15 cellular contexts compared by ENCODE assay signal in genomic region chr5:127555826-127556225, GRCh38.
"Had no signal": no experiment of that assay in that cellular context is flagged by ENCODE, and none has a peak within 500 bp of the region (broad histone marks: within the 10 kb centered on the region; RNA-seq: fewer than 3 reads in every experiment).

No MANE protein-coding gene starts in this region.

- DNase-seq: activated CD4-positive, alpha-beta memory T cell treated with anti-CD3 and anti-CD28 coated beads for 36 hours; activated naive CD4-positive, alpha-beta T cell treated with anti-CD3 and anti-CD28 coated beads, Interleukin-2, amount 50 U/mL, for 16 hours; activated T-cell treated with anti-CD3 and anti-CD28 coated beads, Interleukin-2, amount 50 U/mL, for 24 hours; effector CD8-positive, alpha-beta T cell; heart left ventricle; left cardiac atrium; naive thymus-derived CD4-positive, alpha-beta T cell; stimulated activated CD4-positive, alpha-beta T cell treated with anti-CD3 and anti-CD28 coated beads, Interleukin-2, amount 100 ng/mL, for 48 hours; T-helper 1 cell; tibial artery; WERI-Rb-1 had no signal

- H3K27me3 ChIP-seq: heart left ventricle, tibial artery, vagina had no signal

- H3K9me3 Mint-ChIP-seq: activated CD4-positive, alpha-beta memory T cell treated with anti-CD3 and anti-CD28 coated beads for 36 hours; activated T-cell treated with anti-CD3 and anti-CD28 coated beads, Interleukin-2, amount 50 U/mL, for 24 hours; central memory CD8-positive, alpha-beta T cell; naive thymus-derived CD4-positive, alpha-beta T cell; stimulated activated memory B cell treated with anti-CD40 and anti-IgM and Interleukin-4, amounts not matched to agents 10 μg/mL and 1 μg/mL and 100 μg/mL, for 72 hours had no signal

- H3K27ac Mint-ChIP-seq: activated CD4-positive, alpha-beta memory T cell treated with anti-CD3 and anti-CD28 coated beads for 36 hours; activated T-cell treated with anti-CD3 and anti-CD28 coated beads, Interleukin-2, amount 50 U/mL, for 24 hours; stimulated activated memory B cell treated with anti-CD40 and anti-IgM and Interleukin-4, amounts not matched to agents 10 μg/mL and 1 μg/mL and 100 μg/mL, for 72 hours had no signal

- H3K4me3 Mint-ChIP-seq: activated CD4-positive, alpha-beta memory T cell treated with anti-CD3 and anti-CD28 coated beads for 36 hours; activated T-cell treated with anti-CD3 and anti-CD28 coated beads, Interleukin-2, amount 50 U/mL, for 24 hours; central memory CD8-positive, alpha-beta T cell; naive thymus-derived CD4-positive, alpha-beta T cell; stimulated activated memory B cell treated with anti-CD40 and anti-IgM and Interleukin-4, amounts not matched to agents 10 μg/mL and 1 μg/mL and 100 μg/mL, for 72 hours had no signal

- H3K4me1 ChIP-seq: heart left ventricle, tibial artery, vagina had no signal

- H3K27me3 Mint-ChIP-seq: activated CD4-positive, alpha-beta memory T cell treated with anti-CD3 and anti-CD28 coated beads for 36 hours; activated T-cell treated with anti-CD3 and anti-CD28 coated beads, Interleukin-2, amount 50 U/mL, for 24 hours; central memory CD8-positive, alpha-beta T cell; naive thymus-derived CD4-positive, alpha-beta T cell; stimulated activated memory B cell treated with anti-CD40 and anti-IgM and Interleukin-4, amounts not matched to agents 10 μg/mL and 1 μg/mL and 100 μg/mL, for 72 hours had no signal

- ATAC-seq: heart left ventricle; left cardiac atrium; naive thymus-derived CD4-positive, alpha-beta T cell; stimulated activated memory B cell treated with anti-CD40 and anti-IgM and Interleukin-4, amounts not matched to agents 10 μg/mL and 1 μg/mL and 100 μg/mL, for 72 hours had no signal

- H3K4me1 Mint-ChIP-seq: central memory CD8-positive, alpha-beta T cell; stimulated activated memory B cell treated with anti-CD40 and anti-IgM and Interleukin-4, amounts not matched to agents 10 μg/mL and 1 μg/mL and 100 μg/mL, for 72 hours had no signal

- H3K9me3 ChIP-seq: heart left ventricle, tibial artery, vagina had no signal

- H3K27ac ChIP-seq: heart left ventricle, tibial artery, vagina, WERI-Rb-1 had no signal

- H3K4me3 ChIP-seq: heart left ventricle, tibial artery, vagina had no signal

- FAIRE-seq: frontal cortex had no signal
